In the genomic region with DNA sequence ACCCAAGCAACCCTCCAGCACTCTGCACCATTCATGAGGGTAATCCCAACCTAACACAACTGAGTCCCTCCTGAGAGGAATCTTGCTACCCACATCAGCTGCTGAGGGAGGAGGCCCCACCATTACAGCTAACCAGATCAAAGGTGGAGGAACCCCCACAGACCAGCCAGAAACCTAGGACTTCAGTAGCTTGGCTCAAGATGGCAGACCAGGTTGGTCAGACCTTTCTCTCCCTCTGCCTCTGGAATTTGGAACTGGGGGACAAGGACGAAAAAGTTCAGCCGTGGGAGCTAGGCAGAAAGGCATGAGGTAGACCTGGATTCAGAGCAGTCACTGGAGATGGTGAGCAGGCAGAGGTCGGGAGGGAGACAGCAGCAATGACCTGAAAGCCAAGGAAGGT, we compare ENCODE assay signal across 22 cellular contexts.
DNase-seq lines count a peak whose midpoint lies in the region; ATAC-seq and TF ChIP-seq lines count a peak whose summit lies in the region.
"Had no signal": no experiment of that assay in that cellular context is flagged by ENCODE, and none has a peak within 500 bp of the region (broad histone marks: within the 10 kb centered on the region; RNA-seq: fewer than 3 reads in every experiment).

No MANE protein-coding gene starts in this region.

- no peaks in the 10 kb centered on the region for H3K36me3 ChIP-seq in esophagus muscularis mucosa
- H3K36me3 ChIP-seq in neural progenitor cell: no peaks in the 10 kb centered on the region
- no peaks in the 10 kb centered on the region for H3K36me3 ChIP-seq in trophoblast cell (ENCODE audit: control insufficient read depth in 1 of 2, insufficient read depth in 2 of 2, low read length in 2 of 2)
- H3K36me3 ChIP-seq: BE2C, BLaER1 had no signal

- no peak overlapping the region for H4K12ac ChIP-seq in trophoblast cell (ENCODE audit: low read depth, low read length)

- H3K4me3 Mint-ChIP-seq in neural progenitor cell (no peak overlapping the region), MCF 10A (ENCODE audit: unreplicated experiment) (no peak overlapping the region)
- H3K4me3 Mint-ChIP-seq: CD4-positive, alpha-beta memory T cell; CD4-positive, CD25-positive, alpha-beta regulatory T cell; CD8-positive, alpha-beta memory T cell had no signal

- H2BK5ac ChIP-seq in trophoblast cell (ENCODE audit: low read depth, low read length, poor library complexity): no peak overlapping the region

- no peak overlapping the region for H4K91ac ChIP-seq in trophoblast cell (ENCODE audit: low read depth, low read length)

- TF ChIP-seq CTCF in esophagus muscularis mucosa (IDR thresholded peaks at IDR 0.05) (no peak), neural progenitor cell (IDR thresholded peaks at IDR 0.05) (no peak), MCF 10A (IDR thresholded peaks at IDR 0.05; ENCODE audit: unreplicated experiment) (no peak)

- no peaks in the 10 kb centered on the region for H3F3A ChIP-seq in neural progenitor cell (ENCODE audit: low read depth)

- no peak overlapping the region for H3K4me3 ChIP-seq in esophagus muscularis mucosa
- H3K4me3 ChIP-seq in neural progenitor cell: no peak overlapping the region
- peak overlapping the region; percentile 1 for H3K4me3 ChIP-seq in trophoblast cell (ENCODE audit: low read depth, low read length)
- H3K4me3 ChIP-seq: BLaER1 had no signal

- no peaks in the 10 kb centered on the region for H3K79me1 ChIP-seq in trophoblast cell (ENCODE audit: low read length)

- H2AFZ ChIP-seq in neural progenitor cell (replicated peaks) (no peak overlapping the region), trophoblast cell (ENCODE audit: insufficient read depth, low read length, poor library complexity) (no peak overlapping the region)

- H3K4me2 ChIP-seq in neural progenitor cell (no peak overlapping the region), trophoblast cell (ENCODE audit: low read length) (no peak overlapping the region)
- H3K4me2 ChIP-seq: BLaER1 had no signal

- H3K36me3 Mint-ChIP-seq in neural progenitor cell (no peaks in the 10 kb centered on the region), MCF 10A (ENCODE audit: insufficient read depth, unreplicated experiment) (no peaks in the 10 kb centered on the region)
- H3K36me3 Mint-ChIP-seq: CD14-positive monocyte; CD4-positive, alpha-beta memory T cell; CD8-positive, alpha-beta memory T cell had no signal

- WGBS in esophagus muscularis mucosa: 89% methylated on average over 3 of the region's 3 CpGs
- WGBS in trophoblast cell (ENCODE audit: extremely low coverage, insufficient coverage, insufficient read length): no CpG with 5 or more reads among the region's 3 CpGs

- H3K79me2 ChIP-seq in neural progenitor cell (ENCODE audit: low read depth) (no peaks in the 10 kb centered on the region), trophoblast cell (ENCODE audit: control insufficient read depth, insufficient read depth, low read length, poor library complexity) (no peaks in the 10 kb centered on the region)

- H3K27ac Mint-ChIP-seq in neural progenitor cell (peak overlapping the region; percentile 59), MCF 10A (ENCODE audit: low read depth, unreplicated experiment) (no peak overlapping the region)
- H3K27ac Mint-ChIP-seq: CD4-positive, alpha-beta memory T cell; CD4-positive, CD25-positive, alpha-beta regulatory T cell; CD8-positive, alpha-beta memory T cell had no signal

- no peaks in the 10 kb centered on the region for H4K20me1 ChIP-seq in neural progenitor cell (ENCODE audit: low read depth)
- H4K20me1 ChIP-seq: BLaER1 had no signal

- H3K9ac ChIP-seq in neural progenitor cell (no peak overlapping the region), trophoblast cell (ENCODE audit: low read length) (no peak overlapping the region)
- H3K9ac ChIP-seq: BLaER1 had no signal

- peak; percentile 78 for DNase-seq in esophagus muscularis mucosa (ENCODE audit: extremely low spot score)
- peak; percentile 2 for DNase-seq in iPS-NIHi11 (ENCODE audit: low spot score)
- DNase-seq in neural progenitor cell (ENCODE audit: low spot score): no peak
- no peak for DNase-seq in trophoblast cell
- no peak for DNase-seq in MCF 10A (ENCODE audit: unreplicated experiment)
- no peak for DNase-seq in left lobe of liver (ENCODE audit: low spot score)
- DNase-seq in DMS153 treated with DMSO at 0.1 percent for 48 hours (lab: John Stamatoyannopoulos, UW; ENCODE audit: unreplicated experiment): no peak
- DNase-seq: 8988T; ACHN; BE2C; C1 segment of cervical spinal cord; CD4-positive, alpha-beta memory T cell; CD4-positive, CD25-positive, alpha-beta regulatory T cell; CD8-positive, alpha-beta memory T cell; COR-L47; DMS 273 treated with DMSO at 0.1 percent for 48 hours; DMS153; DMS79 treated with DMSO at 0.1 percent for 48 hours; GF-D8 had no signal

- H3K27me3 Mint-ChIP-seq in neural progenitor cell (ENCODE audit: insufficient read depth, low read depth) (peaks cover 13% of the 10 kb centered on the region), MCF 10A (ENCODE audit: insufficient read depth, unreplicated experiment) (no peaks in the 10 kb centered on the region)

- ATAC-seq in left lobe of liver (no peak), HG03571 (IDR thresholded peaks at IDR 0.05; ENCODE audit: unreplicated experiment) (no peak)

- CTCF ChIA-PET in MCF 10A (lab: Yijun Ruan, JAX): no interaction called here

- TF ChIP-seq POLR2A in esophagus muscularis mucosa (IDR thresholded peaks at IDR 0.05; ENCODE audit: low read depth): no peak

- no peak overlapping the region for H2BK12ac ChIP-seq in trophoblast cell (ENCODE audit: low read length)

- no TSS peak for BruUV-seq in MCF 10A (replicated peaks; lab: Mats Ljungman, UMichigan)

- POLR2A ChIA-PET in MCF 10A (lab: Yijun Ruan, JAX): no interaction called here

- H3K14ac ChIP-seq in trophoblast cell (ENCODE audit: low read length): no peak overlapping the region

- H3K27me3 ChIP-seq in esophagus muscularis mucosa (no peaks in the 10 kb centered on the region), neural progenitor cell (no peaks in the 10 kb centered on the region), trophoblast cell (ENCODE audit: insufficient read depth, low read length) (no peaks in the 10 kb centered on the region)
- H3K27me3 ChIP-seq: BE2C, BLaER1 had no signal

- no peak overlapping the region for H4K8ac ChIP-seq in trophoblast cell (ENCODE audit: low read depth, low read length)

- no peak overlapping the region for H3K27ac ChIP-seq in esophagus muscularis mucosa (replicated peaks in 1 of 4)
- no peak overlapping the region for H3K27ac ChIP-seq in neural progenitor cell
- H3K27ac ChIP-seq in trophoblast cell (ENCODE audit: low read depth, low read length): no peak overlapping the region
- H3K27ac ChIP-seq: BLaER1 had no signal

- H3K9me3 Mint-ChIP-seq in neural progenitor cell (peaks cover 3% of the 10 kb centered on the region), MCF 10A (ENCODE audit: unreplicated experiment) (peaks cover 4% of the 10 kb centered on the region)
- H3K9me3 Mint-ChIP-seq: CD8-positive, alpha-beta memory T cell had no signal

- no peak for TF ChIP-seq EP300 in esophagus muscularis mucosa (IDR thresholded peaks at IDR 0.05)

- H3K4ac ChIP-seq in trophoblast cell (ENCODE audit: low read depth, low read length): no peak overlapping the region

- H3K9me3 ChIP-seq in esophagus muscularis mucosa (no peaks in the 10 kb centered on the region), neural progenitor cell (ENCODE audit: low read depth) (no peaks in the 10 kb centered on the region), trophoblast cell (ENCODE audit: insufficient read depth, low read depth, low read length) (peaks cover 4% of the 10 kb centered on the region)
- H3K9me3 ChIP-seq: BE2C, BLaER1 had no signal

- intact Hi-C loops in esophagus muscularis mucosa (cut with DNase I) (no loop called here), MCF 10A (cut with micrococcal nuclease) (no loop called here)

- H3K23ac ChIP-seq in trophoblast cell (ENCODE audit: low read length): no peak overlapping the region

- no peak overlapping the region for H2BK120ac ChIP-seq in trophoblast cell (ENCODE audit: insufficient read depth, low read length, poor library complexity)

- no peaks in the 10 kb centered on the region for H3K4me1 ChIP-seq in esophagus muscularis mucosa
- H3K4me1 ChIP-seq in neural progenitor cell: no peaks in the 10 kb centered on the region
- no peaks in the 10 kb centered on the region for H3K4me1 ChIP-seq in trophoblast cell (ENCODE audit: control insufficient read depth in 1 of 2, insufficient read depth in 2 of 2, low read length in 2 of 2)
- H3K4me1 ChIP-seq: BE2C had no signal

- H2AK5ac ChIP-seq in trophoblast cell (ENCODE audit: low read length): no peak overlapping the region

- H3K4me1 Mint-ChIP-seq in neural progenitor cell (no peaks in the 10 kb centered on the region), MCF 10A (ENCODE audit: insufficient read depth, unreplicated experiment) (peaks cover 9% of the 10 kb centered on the region)
- H3K4me1 Mint-ChIP-seq: CD4-positive, alpha-beta memory T cell; CD4-positive, CD25-positive, alpha-beta regulatory T cell; CD8-positive, alpha-beta memory T cell had no signal

- no peak overlapping the region for H3K18ac ChIP-seq in trophoblast cell (ENCODE audit: low read length)

Comparison
In these comparisons a context has a peak if more than half of its experiments do, and no peak if none do; other contexts are left out.
1. DNase-seq: peak in esophagus muscularis mucosa (single experiment) and iPS-NIHi11 (single experiment); none in neural progenitor cell (single experiment), trophoblast cell (0 of 2), MCF 10A (single experiment), left lobe of liver (single experiment) and DMS153 treated with DMSO at 0.1 percent for 48 hours (single experiment).